2 cellular contexts compared by ENCODE assay signal in genomic region chr1:109837852-109838570, GRCh38.
TF ChIP-seq lines count a peak whose summit lies in the region.

No MANE protein-coding gene starts in this region.

TF ChIP-seq in A549, 52 proteins besides CTCF, POLR2A, EP300 and RAD21 (continued from another document):
- TF ChIP-seq ELK1 (IDR thresholded peaks at IDR 0.05; ENCODE audit: low read depth, low read length) (no peak), RFX5 (IDR thresholded peaks at IDR 0.05) (no peak), BHLHE40 (IDR thresholded peaks at IDR 0.05; ENCODE audit: low read depth, low read length) (no peak), FOSB (CRISPR knock-in tag; IDR thresholded peaks at IDR 0.05) (no peak), E2F6 (IDR thresholded peaks at IDR 0.05; ENCODE audit: borderline replicate concordance, low read depth) (no peak), MAX (IDR thresholded peaks at IDR 0.05) (no peak), NR3C1 (IDR thresholded peaks at IDR 0.05) (no peak), MYC (IDR thresholded peaks at IDR 0.05; ENCODE audit: borderline replicate concordance, low read length) (no peak), CBX8 (IDR thresholded peaks at IDR 0.05) (no peak), ESRRA (IDR thresholded peaks at IDR 0.05; ENCODE audit: borderline replicate concordance, low read length) (no peak), HMGXB4 (CRISPR knock-in tag; IDR thresholded peaks at IDR 0.05; ENCODE audit: borderline replicate concordance) (no peak)
TF ChIP-seq in A549: peak in this region for 0.

TF ChIP-seq in K562, 482 proteins besides CTCF, POLR2A, EP300 and RAD21 (continued from another document):
- TF ChIP-seq ZNF280A (IDR thresholded peaks at IDR 0.05; ENCODE audit: low read depth, partially characterized antibody) (peak; percentile 75), ZNF398 (CRISPR knock-in tag; IDR thresholded peaks at IDR 0.05) (no peak), CBX3 (IDR thresholded peaks at IDR 0.05; ENCODE audit: borderline replicate concordance in 1 of 2, low read length in 2 of 2) (peak in 1 of 2 experiments; percentile 94; a peak in 2 of 3 replicates), IRF9 (tag; IDR thresholded peaks at IDR 0.05) (no peak), ARNT (IDR thresholded peaks at IDR 0.05) (0 out of 4 replicates have a peak, but pooled peaks of 1 of the 2 experiments have one; percentile 22), FOXO4 (CRISPR knock-in tag; IDR thresholded peaks at IDR 0.05) (no peak), RBM25 (IDR thresholded peaks at IDR 0.05; ENCODE audit: low read depth, low read length, severe bottlenecking) (peak; percentile 25)
TF ChIP-seq in K562: peak in this region for 8.
